10 cellular contexts compared by ENCODE assay signal in the genomic region with DNA sequence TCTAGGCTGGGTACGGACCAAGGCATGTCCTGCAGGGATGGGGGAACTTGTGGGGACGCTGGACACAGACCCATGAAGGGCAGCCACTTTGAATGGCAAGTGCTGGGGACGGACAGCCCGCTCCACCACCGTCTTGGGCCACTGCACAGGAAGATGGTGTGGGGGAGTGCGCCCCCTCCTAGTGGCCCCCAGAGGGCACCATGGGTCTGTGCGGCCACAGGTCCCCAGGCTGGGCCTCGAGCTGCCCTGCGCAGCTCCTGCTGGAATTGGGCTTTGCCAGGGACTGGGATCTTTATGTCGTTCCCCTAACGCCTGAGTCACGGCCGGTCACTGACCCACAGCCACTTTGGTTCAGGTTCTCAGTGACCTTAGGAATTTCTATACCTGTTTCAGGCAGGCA. TPM values are rescaled to one million over a fixed set of nuclear protein-coding genes. Genes with fewer than 3 reads are reported as not detected.
DNase-seq lines count a peak whose midpoint lies in the region; ATAC-seq and TF ChIP-seq lines count a peak whose summit lies in the region.
"Had no signal": no experiment of that assay in that cellular context is flagged by ENCODE, and none has a peak within 500 bp of the region (broad histone marks: within the 10 kb centered on the region; RNA-seq: fewer than 3 reads in every experiment).

No MANE protein-coding gene starts in this region.

- H3K27ac Mint-ChIP-seq in activated naive CD4-positive, alpha-beta T cell treated with anti-CD3 and anti-CD28 coated beads, Interleukin-2, amount 50 U/mL, for 72 hours = no peak overlapping the region
- no peak overlapping the region for H3K27ac Mint-ChIP-seq in activated naive CD4-positive, alpha-beta T cell treated with anti-CD3 and anti-CD28 coated beads, Interleukin-2, amount 10 ng/mL, durations not matched to agents 7 days and 5 days
- no peak overlapping the region for H3K27ac Mint-ChIP-seq in type B pancreatic cell

- H3K4me1 Mint-ChIP-seq in activated naive CD4-positive, alpha-beta T cell treated with anti-CD3 and anti-CD28 coated beads, Interleukin-2, amount 10 ng/mL, durations not matched to agents 7 days and 5 days = no peaks in the 10 kb centered on the region
- peaks cover 25% of the 10 kb centered on the region for H3K4me1 Mint-ChIP-seq in type B pancreatic cell (ENCODE audit: unreplicated experiment)

- no peak for TF ChIP-seq EP300 in ovary (IDR thresholded peaks at IDR 0.05)

- H3K9me3 ChIP-seq in ovary = no peaks in the 10 kb centered on the region

- H3K27ac ChIP-seq in caudate nucleus (ENCODE audit: low read depth, low read length) = no peak overlapping the region
- no peak overlapping the region for H3K27ac ChIP-seq in ovary

- ATAC-seq in activated naive CD4-positive, alpha-beta T cell treated with anti-CD3 and anti-CD28 coated beads, Interleukin-2, amount 50 U/mL, for 72 hours = peak; percentile 36 to 38
- ATAC-seq in SK-N-SH treated with all-trans-retinoic acid at 6 μM for 48 hours = peak; percentile 78
- ATAC-seq in left cardiac atrium = peak; percentile 34 to 46

- no peaks in the 10 kb centered on the region for H3K9me3 Mint-ChIP-seq in activated naive CD4-positive, alpha-beta T cell treated with anti-CD3 and anti-CD28 coated beads, Interleukin-2, amount 50 U/mL, for 72 hours
- no peaks in the 10 kb centered on the region for H3K9me3 Mint-ChIP-seq in activated naive CD4-positive, alpha-beta T cell treated with anti-CD3 and anti-CD28 coated beads, Interleukin-2, amount 10 ng/mL, durations not matched to agents 7 days and 5 days
- H3K9me3 Mint-ChIP-seq in type B pancreatic cell = no peaks in the 10 kb centered on the region
- H3K9me3 Mint-ChIP-seq: CD8-positive, alpha-beta memory T cell had no signal

- no peak overlapping the region for H3K4me3 Mint-ChIP-seq in activated naive CD4-positive, alpha-beta T cell treated with anti-CD3 and anti-CD28 coated beads, Interleukin-2, amount 10 ng/mL, durations not matched to agents 7 days and 5 days
- no peak overlapping the region for H3K4me3 Mint-ChIP-seq in type B pancreatic cell
- H3K4me3 Mint-ChIP-seq: CD8-positive, alpha-beta memory T cell had no signal

- H3K4me1 ChIP-seq in ovary (ENCODE audit: insufficient read depth) = no peaks in the 10 kb centered on the region

- no peaks in the 10 kb centered on the region for H3K27me3 Mint-ChIP-seq in activated naive CD4-positive, alpha-beta T cell treated with anti-CD3 and anti-CD28 coated beads, Interleukin-2, amount 10 ng/mL, durations not matched to agents 7 days and 5 days
- no peaks in the 10 kb centered on the region for H3K27me3 Mint-ChIP-seq in type B pancreatic cell
- H3K27me3 Mint-ChIP-seq: CD8-positive, alpha-beta memory T cell had no signal

- TF ChIP-seq CTCF in type B pancreatic cell (conservative IDR thresholded peaks at IDR 0.05) = peak; percentile 63
- TF ChIP-seq CTCF in ovary (IDR thresholded peaks at IDR 0.05) = no peak

- CTCF ChIA-PET in activated naive CD4-positive, alpha-beta T cell treated with anti-CD3 and anti-CD28 coated beads, Interleukin-2, amount 10 ng/mL, durations not matched to agents 7 days and 5 days (lab: Charles Lee) = interaction anchor here (1.2 to 2.5 kb wide), 3 partner anchors 21 to 363 kb away, joined by 3 to 9 read pairs (median 3); no protein-coding TSS in a partner anchor

- intact Hi-C loops in left cardiac atrium (cut with DNase I) (no loop called here), ovary (cut with DNase I) (no loop called here)

- TF ChIP-seq POLR2A in ovary (IDR thresholded peaks at IDR 0.05) = no peak

- DNase-seq in activated naive CD4-positive, alpha-beta T cell treated with anti-CD3 and anti-CD28 coated beads, Interleukin-2, amount 50 U/mL, for 72 hours (ENCODE audit: low spot score in 2 of 2) = no peak
- DNase-seq in activated naive CD4-positive, alpha-beta T cell treated with anti-CD3 and anti-CD28 coated beads, Interleukin-2, amount 10 ng/mL, durations not matched to agents 7 days and 5 days = no peak
- DNase-seq in left cardiac atrium (no peak), type B pancreatic cell (ENCODE audit: extremely low spot score, unreplicated experiment) (no peak), caudate nucleus (lab: John Stamatoyannopoulos, UW) (no peak), ovary (no peak), DMS153 treated with DMSO at 0.1 percent for 48 hours (lab: John Stamatoyannopoulos, UW; ENCODE audit: unreplicated experiment) (no peak)
- DNase-seq: anterior cingulate cortex had no signal

- WGBS in ovary, 3 donors = 80 to 83% (median 83%) methylated on average over 13 of the region's 13 CpGs

- H3K36me3 ChIP-seq in ovary = peaks cover 2% of the 10 kb centered on the region

- H3K36me3 Mint-ChIP-seq in activated naive CD4-positive, alpha-beta T cell treated with anti-CD3 and anti-CD28 coated beads, Interleukin-2, amount 50 U/mL, for 72 hours = peaks cover 5 to 13% of the 10 kb centered on the region in 2 donors
- H3K36me3 Mint-ChIP-seq in activated naive CD4-positive, alpha-beta T cell treated with anti-CD3 and anti-CD28 coated beads, Interleukin-2, amount 10 ng/mL, durations not matched to agents 7 days and 5 days = peaks cover 28% of the 10 kb centered on the region
- peaks cover 29% of the 10 kb centered on the region for H3K36me3 Mint-ChIP-seq in type B pancreatic cell

- H3K27me3 ChIP-seq in ovary = no peaks in the 10 kb centered on the region

- H3K4me3 ChIP-seq in ovary = no peak overlapping the region

TF ChIP-seq in SK-N-SH treated with all-trans-retinoic acid at 6 μM for 48 hours, 23 proteins besides CTCF, POLR2A, EP300 and RAD21 (continues in another document):
- TF ChIP-seq ZC3H10 (CRISPR knock-in tag; IDR thresholded peaks at IDR 0.05) (no peak), ZNF8 (CRISPR knock-in tag; IDR thresholded peaks at IDR 0.05) (no peak), TOX (CRISPR knock-in tag; IDR thresholded peaks at IDR 0.05; ENCODE audit: borderline replicate concordance) (no peak), CREB5 (CRISPR knock-in tag; IDR thresholded peaks at IDR 0.05; ENCODE audit: low read depth) (no peak), ZFP30 (CRISPR knock-in tag; IDR thresholded peaks at IDR 0.05) (no peak), OSR1 (CRISPR knock-in tag; IDR thresholded peaks at IDR 0.05) (no peak), PPARA (CRISPR knock-in tag; IDR thresholded peaks at IDR 0.05; ENCODE audit: borderline replicate concordance) (no peak), SNAI2 (CRISPR knock-in tag; IDR thresholded peaks at IDR 0.05) (no peak), CSDC2 (CRISPR knock-in tag; IDR thresholded peaks at IDR 0.05) (no peak), ESRRG (CRISPR knock-in tag; IDR thresholded peaks at IDR 0.05) (no peak), BACH2 (CRISPR knock-in tag; IDR thresholded peaks at IDR 0.05; ENCODE audit: borderline replicate concordance) (no peak), ZNF565 (CRISPR knock-in tag; conservative IDR thresholded peaks at IDR 0.05; ENCODE audit: low read depth) (no peak)
- TF ChIP-seq, protein P1, sequence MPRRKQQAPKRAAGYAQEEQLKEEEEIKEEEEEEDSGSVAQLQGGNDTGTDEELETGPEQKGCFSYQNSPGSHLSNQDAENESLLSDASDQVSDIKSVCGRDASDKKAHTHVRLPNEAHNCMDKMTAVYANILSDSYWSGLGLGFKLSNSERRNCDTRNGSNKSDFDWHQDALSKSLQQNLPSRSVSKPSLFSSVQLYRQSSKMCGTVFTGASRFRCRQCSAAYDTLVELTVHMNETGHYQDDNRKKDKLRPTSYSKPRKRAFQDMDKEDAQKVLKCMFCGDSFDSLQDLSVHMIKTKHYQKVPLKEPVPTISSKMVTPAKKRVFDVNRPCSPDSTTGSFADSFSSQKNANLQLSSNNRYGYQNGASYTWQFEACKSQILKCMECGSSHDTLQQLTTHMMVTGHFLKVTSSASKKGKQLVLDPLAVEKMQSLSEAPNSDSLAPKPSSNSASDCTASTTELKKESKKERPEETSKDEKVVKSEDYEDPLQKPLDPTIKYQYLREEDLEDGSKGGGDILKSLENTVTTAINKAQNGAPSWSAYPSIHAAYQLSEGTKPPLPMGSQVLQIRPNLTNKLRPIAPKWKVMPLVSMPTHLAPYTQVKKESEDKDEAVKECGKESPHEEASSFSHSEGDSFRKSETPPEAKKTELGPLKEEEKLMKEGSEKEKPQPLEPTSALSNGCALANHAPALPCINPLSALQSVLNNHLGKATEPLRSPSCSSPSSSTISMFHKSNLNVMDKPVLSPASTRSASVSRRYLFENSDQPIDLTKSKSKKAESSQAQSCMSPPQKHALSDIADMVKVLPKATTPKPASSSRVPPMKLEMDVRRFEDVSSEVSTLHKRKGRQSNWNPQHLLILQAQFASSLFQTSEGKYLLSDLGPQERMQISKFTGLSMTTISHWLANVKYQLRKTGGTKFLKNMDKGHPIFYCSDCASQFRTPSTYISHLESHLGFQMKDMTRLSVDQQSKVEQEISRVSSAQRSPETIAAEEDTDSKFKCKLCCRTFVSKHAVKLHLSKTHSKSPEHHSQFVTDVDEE (CRISPR knock-in tag; IDR thresholded peaks at IDR 0.05) = no peak

RNA-seq across cellular contexts. Expression of gene NAT10, which starts 44.4 kb away (rescaled TPM):
- 100 to 1,000 TPM in 1 of 2 donors, 10 to 100 TPM in 1; 53.9 to 154 TPM for total RNA-seq in activated naive CD4-positive, alpha-beta T cell treated with anti-CD3 and anti-CD28 coated beads, Interleukin-2, amount 50 U/mL, for 72 hours
- total RNA-seq in left cardiac atrium (10 to 100 TPM; 20.1 to 29.0 TPM), type B pancreatic cell (ENCODE audit: low replicate concordance) (46.9 and 63.5 TPM in 2 replicates), ovary (10 to 100 TPM; 20.5 to 60.9 (median 49.1) TPM)
- polyA plus RNA-seq in ovary = 10 to 100 TPM; 19.8 to 60.2 TPM
